ENCODE assay signal across 8 cellular contexts in genomic region chr9:35656841-35657326, GRCh38. TPM values are rescaled to one million over a fixed set of nuclear protein-coding genes. Genes with fewer than 3 reads are reported as not detected.
A peak's percentile ranks its signal among the peaks of the same experiment; 100 is the strongest.
DNase-seq lines count a peak whose midpoint lies in the region; ATAC-seq and TF ChIP-seq lines count a peak whose summit lies in the region.

No MANE protein-coding gene starts in this region.

- H3K27ac ChIP-seq in breast epithelium (peak overlapping the region; percentile 98), mesodermal cell (ENCODE audit: low read depth, low read length, severe bottlenecking) (peak overlapping the region; percentile 100), uterus (peak overlapping the region; percentile 96 to 99)

- H3K27me3 ChIP-seq in breast epithelium, result no peaks in the 10 kb centered on the region
- H3K27me3 ChIP-seq in uterus, result no peaks in the 10 kb centered on the region

- H3K9me3 ChIP-seq in breast epithelium, result no peaks in the 10 kb centered on the region
- no peaks in the 10 kb centered on the region for H3K9me3 ChIP-seq in mesodermal cell (ENCODE audit: control insufficient read depth, low read length)
- no peaks in the 10 kb centered on the region for H3K9me3 ChIP-seq in uterus

- no peaks in the 10 kb centered on the region for H3K9me3 Mint-ChIP-seq in activated naive CD4-positive, alpha-beta T cell treated with anti-CD3 and anti-CD28 coated beads, Interleukin-2, amount 50 U/mL, for 24 hours

- DNase-seq in activated naive CD4-positive, alpha-beta T cell treated with Interleukin-2 at 50 U/mL for 16 hours, result no peak
- DNase-seq in breast epithelium (ENCODE audit: low spot score in 2 of 2) (no peak), uterus (peak in 1 of 2 donors; percentile 33), KBM-7 (no peak)
- DNase-seq in stimulated activated naive CD4-positive, alpha-beta T cell treated with Interleukin-2 at 50 U/mL for 16 hours (lab: John Stamatoyannopoulos, UW), result no peak

- in situ Hi-C loops in KBM-7 (cut with MboI; ENCODE audit: low pct_unique_long_range_greater_than_20kb, low sequenced_read_pairs), result no loop called here

- peak overlapping the region; percentile 68 for H3K4me3 Mint-ChIP-seq in activated naive CD4-positive, alpha-beta T cell treated with anti-CD3 and anti-CD28 coated beads, Interleukin-2, amount 50 U/mL, for 24 hours

- intact Hi-C loops in breast epithelium (cut with DNase I; ENCODE audit: low total_unique reads), result loop anchor here (5.0 kb wide), 1 partner anchor 175 kb away; no protein-coding TSS in a partner anchor
- intact Hi-C loops in uterus (cut with DNase I; ENCODE audit: low total_unique reads), result loop anchor here (5.0 kb wide), 1 partner anchor 75 kb away; the partner anchor contains the start of genes CREB3 and TLN1

- H3K36me3 Mint-ChIP-seq in activated naive CD4-positive, alpha-beta T cell treated with anti-CD3 and anti-CD28 coated beads, Interleukin-2, amount 50 U/mL, for 24 hours, result no peaks in the 10 kb centered on the region

- peak overlapping the region; percentile 100 for H3K27ac Mint-ChIP-seq in activated naive CD4-positive, alpha-beta T cell treated with anti-CD3 and anti-CD28 coated beads, Interleukin-2, amount 50 U/mL, for 24 hours

- no peak for TF ChIP-seq CTCF in breast epithelium (IDR thresholded peaks at IDR 0.05)
- TF ChIP-seq CTCF in uterus (IDR thresholded peaks at IDR 0.05), result no peak

- peaks cover 2% of the 10 kb centered on the region for H3K27me3 Mint-ChIP-seq in activated naive CD4-positive, alpha-beta T cell treated with anti-CD3 and anti-CD28 coated beads, Interleukin-2, amount 50 U/mL, for 24 hours

- H3K4me1 Mint-ChIP-seq in activated naive CD4-positive, alpha-beta T cell treated with anti-CD3 and anti-CD28 coated beads, Interleukin-2, amount 50 U/mL, for 24 hours, result peaks cover 58% of the 10 kb centered on the region

- no peak for ATAC-seq in GM18873 (IDR thresholded peaks at IDR 0.05; ENCODE audit: low FRiP score, unreplicated experiment)

- no peaks in the 10 kb centered on the region for H3K4me1 ChIP-seq in breast epithelium
- H3K4me1 ChIP-seq in mesodermal cell (ENCODE audit: control insufficient read depth, insufficient read depth, low read length, poor library complexity, severe bottlenecking), result peaks cover 10% of the 10 kb centered on the region
- peaks cover 0 to 6% of the 10 kb centered on the region in 2 donors for H3K4me1 ChIP-seq in uterus

- WGBS in mesodermal cell (ENCODE audit: insufficient coverage in 2 of 2), 2 experiments, result 77 to 79% methylated on average over 13 to 14 of the region's 14 CpGs

- TF ChIP-seq POLR2A in breast epithelium (IDR thresholded peaks at IDR 0.05) (no peak), uterus (IDR thresholded peaks at IDR 0.05) (no peak)

- H3K4me3 ChIP-seq in breast epithelium (peak overlapping the region; percentile 89 to 96 (median 92)), mesodermal cell (ENCODE audit: extremely low read depth, insufficient read depth, low read length, poor library complexity, severe bottlenecking) (peak overlapping the region; percentile 33), uterus (peak overlapping the region; percentile 31 to 100)

- H3K36me3 ChIP-seq in breast epithelium, result no peaks in the 10 kb centered on the region
- peaks cover 16% of the 10 kb centered on the region for H3K36me3 ChIP-seq in mesodermal cell (ENCODE audit: control insufficient read depth, insufficient read depth, low read length)
- H3K36me3 ChIP-seq in uterus, result no peaks in the 10 kb centered on the region

RNA-seq across cellular contexts. Expression of gene RMRP, which starts 0.9 kb away (rescaled TPM):
- total RNA-seq in breast epithelium, result 1,000 to 10,000 TPM; 1,664 to 2,064 (median 2,058) TPM
- 5,760 TPM for polyA plus RNA-seq in mesodermal cell (2013, experiment 1 of 2)
- polyA plus RNA-seq in mesodermal cell (2013, experiment 2 of 2), result 7,322 TPM
- total RNA-seq in uterus, result over 10,000 TPM in 2 of 4 donors, 1,000 to 10,000 TPM in 2; 2,632 to 57,722 (median 9,015) TPM

RNA-seq across cellular contexts. Expression of gene CCDC107, which starts 1.2 kb away (rescaled TPM):
- total RNA-seq in breast epithelium, result 100 to 1,000 TPM in 1 of 3 donors, 10 to 100 TPM in 2; 18.3 to 102 (median 35.4) TPM
- polyA plus RNA-seq in mesodermal cell (2013, experiment 1 of 2), result 11.9 TPM
- 12.6 TPM for polyA plus RNA-seq in mesodermal cell (2013, experiment 2 of 2)
- 100 to 1,000 TPM in 1 of 4 donors, 10 to 100 TPM in 2, 1 to 10 TPM in 1; 9.0 to 120 (median 32.1) TPM for total RNA-seq in uterus

RNA-seq across cellular contexts. Expression of gene SIT1, which starts 6.2 kb away (rescaled TPM):
- total RNA-seq in breast epithelium (1 to 10 TPM; 1.2 to 3.2 (median 1.3) TPM), uterus (under 1 TPM in 2 of 4 donors, not detected in 2; 0.21 to 0.51 TPM)
- polyA plus RNA-seq in mesodermal cell (2013, experiment 1 of 2), result not detected
- not detected for polyA plus RNA-seq in mesodermal cell (2013, experiment 2 of 2)

RNA-seq across cellular contexts. Expression of gene ARHGEF39, which starts 8.1 kb away (rescaled TPM):
- total RNA-seq in breast epithelium (1 to 10 TPM in 1 of 3 donors, under 1 TPM in 2; 0.59 to 1.6 (median 0.80) TPM), uterus (1 to 10 TPM in 3 of 4 donors, not detected in 1; 1.5 to 3.6 (median 2.4) TPM)
- 11.3 TPM for polyA plus RNA-seq in mesodermal cell (2013, experiment 1 of 2)
- 11.7 TPM for polyA plus RNA-seq in mesodermal cell (2013, experiment 2 of 2)

RNA-seq across cellular contexts. Expression of gene CA9, which starts 16.8 kb away (rescaled TPM):
- 1 to 10 TPM in 1 of 3 donors, under 1 TPM in 1, not detected in 1; 0.16 to 5.0 TPM for total RNA-seq in breast epithelium
- polyA plus RNA-seq in mesodermal cell (2013, experiment 1 of 2), result 0.66 TPM
- 1.1 TPM for polyA plus RNA-seq in mesodermal cell (2013, experiment 2 of 2)
- total RNA-seq in uterus, result under 1 TPM in 1 of 4 donors, not detected in 3; 0.14 TPM

Comparison
In these comparisons a context has a peak if more than half of its experiments do, and no peak if none do; other contexts are left out.
1. H3K4me3 ChIP-seq: peak in every context shown above with its lines; median percentile 92 in breast epithelium; 66 in uterus; 33 in mesodermal cell.